In genomic region chr6:167329014-167329413, GRCh38 we compare ENCODE assay signal across 21 cellular contexts. TPM values are rescaled to one million over a fixed set of nuclear protein-coding genes. Genes with fewer than 3 reads are reported as not detected.
A peak's percentile ranks its signal among the peaks of the same experiment; 100 is the strongest.
DNase-seq lines count a peak whose midpoint lies in the region; ATAC-seq, FAIRE-seq and TF ChIP-seq lines count a peak whose summit lies in the region.
"Had no signal": no experiment of that assay in that cellular context is flagged by ENCODE, and none has a peak within 500 bp of the region (broad histone marks: within the 10 kb centered on the region; RNA-seq: fewer than 3 reads in every experiment).

No MANE protein-coding gene starts in this region.

- no peaks in the 10 kb centered on the region for H3K79me2 ChIP-seq in K562 (ENCODE audit: control insufficient read depth, insufficient read depth, low read length)

- BruUV-seq in K562 (replicated peaks; lab: Mats Ljungman, UMichigan), result no TSS peak

- H4K20me1 ChIP-seq in K562 (replicated peaks; ENCODE audit: control insufficient read depth, insufficient read depth, low read length), result no peaks in the 10 kb centered on the region; the same call in 1 of the 2 replicates

- no peak overlapping the region for H2AFZ ChIP-seq in K562 (ENCODE audit: low read depth, low read length)

- 1% methylated on average over 8 of the region's 8 CpGs for WGBS in K562 (ENCODE audit: insufficient coverage, low coverage, missing lambda C conversion rate)
- 73% methylated on average over 8 of the region's 8 CpGs for WGBS in right cardiac atrium

- intact Hi-C loops in activated CD4-positive, alpha-beta memory T cell treated with anti-CD3 and anti-CD28 coated beads for 36 hours (cut with micrococcal nuclease), result loop anchor here (2.0 kb wide), 1 partner anchor 22 kb away; no protein-coding TSS in a partner anchor
- intact Hi-C loops in K562 (cut with micrococcal nuclease) (no loop called here), right cardiac atrium (cut with DNase I) (no loop called here)

- ATAC-seq in K562 (peak; percentile 42; the same call in 1 of the 3 replicates), right cardiac atrium (no peak)

- H3K36me3 Mint-ChIP-seq in activated CD4-positive, alpha-beta memory T cell treated with anti-CD3 and anti-CD28 coated beads for 36 hours, result no peaks in the 10 kb centered on the region
- no peaks in the 10 kb centered on the region for H3K36me3 Mint-ChIP-seq in activated CD4-positive, alpha-beta memory T cell treated with anti-CD3 and anti-CD28 coated beads, Interleukin-2, amount 10 ng/mL, durations not matched to agents 7 days and 5 days (ENCODE audit: low read depth)

- TF ChIP-seq POLR2A in K562 (conservative IDR thresholded peaks at IDR 0.05), result no peak

- H3K4me3 ChIP-seq in K562, result no peak overlapping the region
- no peak overlapping the region for H3K4me3 ChIP-seq in effector memory CD4-positive, alpha-beta T cell (ENCODE audit: insufficient read depth, low read depth, low read length, poor library complexity, severe bottlenecking)
- no peak overlapping the region for H3K4me3 ChIP-seq in right cardiac atrium (ENCODE audit: low read length)
- H3K4me3 ChIP-seq: MG63 had no signal

- H3K4me2 ChIP-seq in K562 (ENCODE audit: insufficient read depth, low read length), result no peak overlapping the region

- no peak for FAIRE-seq in K562 (lab: Jason Lieb, UNC)
- FAIRE-seq: A204.1, GM12891, GM18507, H54 had no signal

- peaks cover 27% of the 10 kb centered on the region for H3K27me3 Mint-ChIP-seq in activated CD4-positive, alpha-beta memory T cell treated with anti-CD3 and anti-CD28 coated beads for 36 hours
- H3K27me3 Mint-ChIP-seq in activated CD4-positive, alpha-beta memory T cell treated with anti-CD3 and anti-CD28 coated beads, Interleukin-2, amount 10 ng/mL, durations not matched to agents 7 days and 5 days, result peaks cover 8% of the 10 kb centered on the region

- no peaks in the 10 kb centered on the region for H3K4me1 ChIP-seq in K562 (replicated peaks in 1 of 2; ENCODE audit: control insufficient read depth in 2 of 2, insufficient read depth in 2 of 2, low read length in 2 of 2)
- H3K4me1 ChIP-seq in effector memory CD4-positive, alpha-beta T cell (ENCODE audit: control insufficient read depth, insufficient read depth, low read length, poor library complexity, severe bottlenecking), result no peaks in the 10 kb centered on the region
- H3K4me1 ChIP-seq in right cardiac atrium (ENCODE audit: control insufficient read depth, insufficient read depth, low read length), result no peaks in the 10 kb centered on the region

- POLR2A ChIA-PET in activated CD4-positive, alpha-beta memory T cell treated with anti-CD3 and anti-CD28 coated beads for 36 hours (lab: Charles Lee), result interaction anchor here (0.6 to 1.7 kb wide), 3 partner anchors 22 to 394 kb away, joined by 3 to 20 read pairs (median 3); no protein-coding TSS in a partner anchor
- POLR2A ChIA-PET in activated CD4-positive, alpha-beta memory T cell treated with anti-CD3 and anti-CD28 coated beads, Interleukin-2, amount 10 ng/mL, durations not matched to agents 7 days and 5 days (lab: Charles Lee), result interaction anchor here (1.6 kb wide), 1 partner anchor 22 kb away, joined by 5 read pairs; no protein-coding TSS in a partner anchor
- POLR2A ChIA-PET in K562 (lab: Yijun Ruan, JAX), result no interaction called here

- TF ChIP-seq RAD21 in K562 (CRISPR knock-in tag; conservative IDR thresholded peaks at IDR 0.05 in 1 of 2, IDR thresholded peaks at IDR 0.05 in 1 of 2), result no peak

- H3K27ac ChIP-seq in K562 (ENCODE audit: extremely low read depth, low read depth, low read length), result no peak overlapping the region
- H3K27ac ChIP-seq in effector memory CD4-positive, alpha-beta T cell (ENCODE audit: insufficient read depth, low read length, poor library complexity, severe bottlenecking), result no peak overlapping the region
- no peak overlapping the region for H3K27ac ChIP-seq in right cardiac atrium (ENCODE audit: low read length)

- peaks cover 19% of the 10 kb centered on the region for H3K4me1 Mint-ChIP-seq in activated CD4-positive, alpha-beta memory T cell treated with anti-CD3 and anti-CD28 coated beads for 36 hours (ENCODE audit: low read depth)
- peaks cover 9% of the 10 kb centered on the region for H3K4me1 Mint-ChIP-seq in activated CD4-positive, alpha-beta memory T cell treated with anti-CD3 and anti-CD28 coated beads, Interleukin-2, amount 10 ng/mL, durations not matched to agents 7 days and 5 days

- H3K9me3 Mint-ChIP-seq in activated CD4-positive, alpha-beta memory T cell treated with anti-CD3 and anti-CD28 coated beads for 36 hours, result no peaks in the 10 kb centered on the region
- H3K9me3 Mint-ChIP-seq in activated CD4-positive, alpha-beta memory T cell treated with anti-CD3 and anti-CD28 coated beads, Interleukin-2, amount 10 ng/mL, durations not matched to agents 7 days and 5 days, result no peaks in the 10 kb centered on the region

- H3K4me3 Mint-ChIP-seq in activated CD4-positive, alpha-beta memory T cell treated with anti-CD3 and anti-CD28 coated beads for 36 hours, result no peak overlapping the region
- H3K4me3 Mint-ChIP-seq in activated CD4-positive, alpha-beta memory T cell treated with anti-CD3 and anti-CD28 coated beads, Interleukin-2, amount 10 ng/mL, durations not matched to agents 7 days and 5 days, result no peak overlapping the region

- H3K9me3 ChIP-seq in K562 (replicated peaks; ENCODE audit: control insufficient read depth, insufficient read depth, low read depth, low read length) (no peaks in the 10 kb centered on the region), right cardiac atrium (ENCODE audit: control insufficient read depth, low read length) (no peaks in the 10 kb centered on the region)
- H3K9me3 ChIP-seq in effector memory CD4-positive, alpha-beta T cell (ENCODE audit: control insufficient read depth, low read length), result no peaks in the 10 kb centered on the region
- H3K9me3 ChIP-seq: MG63 had no signal

- H3K9me1 ChIP-seq in K562 (ENCODE audit: control insufficient read depth, insufficient read depth, low read length), result no peaks in the 10 kb centered on the region

- CTCF ChIA-PET in activated CD4-positive, alpha-beta memory T cell treated with anti-CD3 and anti-CD28 coated beads for 36 hours (lab: Charles Lee), result interaction anchor here (0.6 to 1.9 kb wide), 5 partner anchors 12 to 166 kb away, joined by 3 to 33 read pairs (median 4); no protein-coding TSS in a partner anchor
- CTCF ChIA-PET in activated CD4-positive, alpha-beta memory T cell treated with anti-CD3 and anti-CD28 coated beads, Interleukin-2, amount 10 ng/mL, durations not matched to agents 7 days and 5 days (lab: Charles Lee), result interaction anchor here (2.6 kb wide), 1 partner anchor 23 kb away, joined by 7 read pairs; no protein-coding TSS in a partner anchor
- CTCF ChIA-PET in K562 (lab: Yijun Ruan, JAX; ENCODE audit: low intra/inter-chr PET ratio), result no interaction called here

- 0 out of 6 replicates have a peak, but pooled peaks of 1 of the 3 experiments have one; percentile 12 for TF ChIP-seq CTCF in K562 (IDR thresholded peaks at IDR 0.05 in 2 of 3, conservative IDR thresholded peaks at IDR 0.05 in 1 of 3; ENCODE audit: insufficient read depth in 2 of 3, low read depth in 1 of 3, low read length in 3 of 3)

- H3K36me3 ChIP-seq in K562 (ENCODE audit: control insufficient read depth, insufficient read depth, low read length), result no peaks in the 10 kb centered on the region
- no peaks in the 10 kb centered on the region for H3K36me3 ChIP-seq in effector memory CD4-positive, alpha-beta T cell (ENCODE audit: control insufficient read depth, insufficient read depth, low read length)
- H3K36me3 ChIP-seq: MG63 had no signal

- H3K27ac Mint-ChIP-seq in activated CD4-positive, alpha-beta memory T cell treated with anti-CD3 and anti-CD28 coated beads for 36 hours, result no peak overlapping the region
- H3K27ac Mint-ChIP-seq in activated CD4-positive, alpha-beta memory T cell treated with anti-CD3 and anti-CD28 coated beads, Interleukin-2, amount 10 ng/mL, durations not matched to agents 7 days and 5 days, result no peak overlapping the region

- H3K27me3 ChIP-seq in K562 (ENCODE audit: control insufficient read depth in 2 of 2, insufficient read depth in 2 of 2, low read length in 2 of 2) (peaks cover 29 to 44% of the 10 kb centered on the region in 2 experiments), right cardiac atrium (ENCODE audit: control insufficient read depth, insufficient read depth) (no peaks in the 10 kb centered on the region)
- no peaks in the 10 kb centered on the region for H3K27me3 ChIP-seq in effector memory CD4-positive, alpha-beta T cell (replicated peaks; ENCODE audit: control insufficient read depth, insufficient read depth, low read length, poor library complexity, severe bottlenecking)
- H3K27me3 ChIP-seq: MG63 had no signal

- peak; percentile 67 for DNase-seq in activated CD4-positive, alpha-beta memory T cell treated with anti-CD3 and anti-CD28 coated beads for 36 hours
- no peak for DNase-seq in activated CD4-positive, alpha-beta memory T cell treated with anti-CD3 and anti-CD28 coated beads, Interleukin-2, amount 10 ng/mL, durations not matched to agents 7 days and 5 days
- DNase-seq in stimulated activated CD4-positive, alpha-beta T cell treated with anti-CD3 and anti-CD28 coated beads, Interleukin-15, amount 100 ng/mL, for 24 hours, result peak; percentile 48
- no peak for DNase-seq in stimulated activated CD4-positive, alpha-beta T cell treated with anti-CD3 and anti-CD28 coated beads, Interleukin-12 subunit alpha, Interleukin-12 subunit beta, amount 100 ng/mL, for 4 hours
- DNase-seq in K562 (ENCODE audit: extremely low read depth in 1 of 4, low spot score in 3 of 4), result peak in 1 of 4 experiments; percentile 4
- DNase-seq in ureter (ENCODE audit: low spot score), result peak; percentile 24
- no peak for DNase-seq in effector memory CD4-positive, alpha-beta T cell
- DNase-seq in right cardiac atrium, result no peak
- DNase-seq: C1 segment of cervical spinal cord, DMS 273 treated with DMSO at 0.1 percent for 48 hours, GF-D8, MG63, NCI-H1092, NCI-H146, NCI-H2081, NCI-H774 had no signal

- in situ Hi-C loops in K562 (cut with MboI), result loop anchor here (25.0 kb wide), 1 partner anchor 1442 kb away; no protein-coding TSS in a partner anchor

- TF ChIP-seq EP300 in K562 (IDR thresholded peaks at IDR 0.05; ENCODE audit: low read length), result no peak

- H3K9ac ChIP-seq in K562 (ENCODE audit: insufficient read depth in 1 of 2, low read depth in 2 of 2, low read length in 2 of 2), result no peak overlapping the region

RNA-seq across cellular contexts. Expression of gene TTLL2, which starts 4.1 kb away (rescaled TPM):
- not detected for total RNA-seq in activated CD4-positive, alpha-beta memory T cell treated with anti-CD3 and anti-CD28 coated beads for 36 hours
- not detected for total RNA-seq in activated CD4-positive, alpha-beta memory T cell treated with anti-CD3 and anti-CD28 coated beads, Interleukin-2, amount 10 ng/mL, durations not matched to agents 7 days and 5 days
- not detected in 2 replicates for total RNA-seq in K562 (2011; cell fraction: chromatin; rRNA removed; ENCODE audit: low replicate concordance)
- total RNA-seq in K562 (2011; cell fraction: nucleolus; rRNA removed), result not detected in 2 replicates
- total RNA-seq in K562 (2011; cell fraction: nucleoplasm; rRNA removed), result not detected in 2 replicates
- total RNA-seq in K562 (2014; rRNA removed), result not detected in 2 replicates
- total RNA-seq in K562 (2014; rRNA removed; fragmentation: Illumina TruSeq; extraction: Trizol), result not detected in 2 replicates
- not detected in 2 replicates for total RNA-seq in K562 (2015; rRNA removed; fragmentation: Illumina TruSeq; extraction: Trizol)
- total RNA-seq in K562 (2021), result not detected in 2 replicates
- not detected in 2 replicates for polyA plus RNA-seq in K562 (2011; rRNA removed)
- not detected in 2 replicates for polyA plus RNA-seq in K562 (2011; cell fraction: cytosol; rRNA removed)
- polyA plus RNA-seq in K562 (2011; cell fraction: nucleus; rRNA removed), result not detected in 2 replicates
- not detected in 2 replicates for polyA plus RNA-seq in K562 (2012)
- not detected in 2 replicates for polyA plus RNA-seq in K562 (2014; fragmentation: Illumina TruSeq; extraction: Trizol)
- not detected for polyA plus RNA-seq in K562 (2014; fragmentation: Nextera tagmentation; extraction: Ambion mirVana)
- polyA plus RNA-seq in K562 (2014; rRNA removed), result not detected in 2 replicates
- polyA minus RNA-seq in K562 (2011; rRNA and poly(A)+ RNA removed), result not detected in 2 replicates
- not detected in 2 replicates for polyA minus RNA-seq in K562 (2011; cell fraction: cytosol; rRNA and poly(A)+ RNA removed)
- polyA minus RNA-seq in K562 (2011; cell fraction: nucleus; rRNA and poly(A)+ RNA removed), result not detected in 2 replicates
- total RNA-seq in ureter, result not detected
- not detected for total RNA-seq in right cardiac atrium
- polyA plus RNA-seq in right cardiac atrium, result not detected
- total RNA-seq: NCI-H460 had no signal

RNA-seq across cellular contexts. Expression of gene UNC93A, which starts 37.9 kb away (rescaled TPM):
- not detected for total RNA-seq in activated CD4-positive, alpha-beta memory T cell treated with anti-CD3 and anti-CD28 coated beads for 36 hours
- total RNA-seq in activated CD4-positive, alpha-beta memory T cell treated with anti-CD3 and anti-CD28 coated beads, Interleukin-2, amount 10 ng/mL, durations not matched to agents 7 days and 5 days, result not detected
- not detected in 2 replicates for total RNA-seq in K562 (2011; cell fraction: chromatin; rRNA removed; ENCODE audit: low replicate concordance)
- total RNA-seq in K562 (2011; cell fraction: nucleolus; rRNA removed), result not detected in 2 replicates
- total RNA-seq in K562 (2011; cell fraction: nucleoplasm; rRNA removed), result not detected in 2 replicates
- total RNA-seq in K562 (2014; rRNA removed) (not detected in 2 replicates), K562 (2014; rRNA removed; fragmentation: Illumina TruSeq; extraction: Trizol) (not detected in 2 replicates), K562 (2015; rRNA removed; fragmentation: Illumina TruSeq; extraction: Trizol) (not detected in 2 replicates), K562 (2021) (not detected in 2 replicates), ureter (not detected), right cardiac atrium (not detected)
- polyA plus RNA-seq in K562 (2011; rRNA removed) (not detected in 2 replicates), K562 (2014; fragmentation: Illumina TruSeq; extraction: Trizol) (not detected in 2 replicates), K562 (2014; fragmentation: Nextera tagmentation; extraction: Ambion mirVana) (not detected), K562 (2014; rRNA removed) (not detected in 2 replicates), right cardiac atrium (not detected)
- not detected in 2 replicates for polyA plus RNA-seq in K562 (2011; cell fraction: cytosol; rRNA removed)
- polyA plus RNA-seq in K562 (2011; cell fraction: nucleus; rRNA removed), result not detected in 2 replicates
- not detected in 2 replicates for polyA plus RNA-seq in K562 (2012)
- polyA minus RNA-seq in K562 (2011; rRNA and poly(A)+ RNA removed), result not detected in 2 replicates
- polyA minus RNA-seq in K562 (2011; cell fraction: cytosol; rRNA and poly(A)+ RNA removed), result not detected in 2 replicates
- not detected in 2 replicates for polyA minus RNA-seq in K562 (2011; cell fraction: nucleus; rRNA and poly(A)+ RNA removed)
- total RNA-seq: NCI-H460 had no signal

Comparison
In these comparisons a context has a peak if more than half of its experiments do, and no peak if none do; other contexts are left out.
1. DNase-seq: peak in activated CD4-positive, alpha-beta memory T cell treated with anti-CD3 and anti-CD28 coated beads for 36 hours (single experiment), stimulated activated CD4-positive, alpha-beta T cell treated with anti-CD3 and anti-CD28 coated beads, Interleukin-15, amount 100 ng/mL, for 24 hours (single experiment) and ureter (single experiment); none in activated CD4-positive, alpha-beta memory T cell treated with anti-CD3 and anti-CD28 coated beads, Interleukin-2, amount 10 ng/mL, durations not matched to agents 7 days and 5 days (single experiment), stimulated activated CD4-positive, alpha-beta T cell treated with anti-CD3 and anti-CD28 coated beads, Interleukin-12 subunit alpha, Interleukin-12 subunit beta, amount 100 ng/mL, for 4 hours (single experiment), effector memory CD4-positive, alpha-beta T cell (0 of 3) and right cardiac atrium (0 of 3).